Comparison of ENCODE assay signal across 1 cellular context in genomic region chr22:37717235-37717634, GRCh38. TPM values are rescaled to one million over a fixed set of nuclear protein-coding genes. Genes with fewer than 3 reads are reported as not detected.
"Had no signal": no experiment of that assay in that cellular context is flagged by ENCODE, and none has a peak within 500 bp of the region (broad histone marks: within the 10 kb centered on the region; RNA-seq: fewer than 3 reads in every experiment).

No MANE protein-coding gene starts in this region.

RNA-seq across cellular contexts. Expression of gene LGALS1, which starts 41.8 kb away (rescaled TPM):
- polyA plus RNA-seq: neural cell had no signal
